In the genomic region with DNA sequence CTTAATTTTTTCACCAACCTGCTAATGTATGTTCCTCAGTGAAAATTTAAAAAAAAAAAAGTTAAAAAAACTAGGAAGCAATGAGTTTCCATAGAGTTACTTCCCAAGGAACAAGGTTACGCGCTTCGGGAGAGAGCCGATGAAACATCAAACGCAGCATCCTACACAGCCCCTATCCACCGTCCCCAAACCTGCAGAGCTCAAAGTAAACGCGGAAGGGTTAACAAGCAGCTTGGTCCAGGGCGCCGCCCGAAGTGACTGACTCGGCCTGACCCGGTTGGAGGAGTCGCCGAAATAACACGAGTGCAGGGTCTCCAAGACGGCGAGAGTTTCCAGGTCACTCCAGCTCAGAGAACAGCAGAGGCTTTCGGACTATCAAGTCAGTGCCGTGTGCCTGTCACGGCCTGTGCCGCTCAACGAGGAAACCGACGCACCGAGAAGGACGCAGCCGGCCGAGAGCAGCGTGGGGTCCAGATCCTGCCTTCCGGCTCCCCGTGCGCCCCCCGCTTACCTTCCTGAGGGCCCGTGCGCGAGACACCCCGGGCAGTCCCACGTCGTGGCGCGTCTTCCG, we compare ENCODE assay signal across 8 cellular contexts. TPM values are rescaled to one million over a fixed set of nuclear protein-coding genes. Genes with fewer than 3 reads are reported as not detected.
A peak's percentile ranks its signal among the peaks of the same experiment; 100 is the strongest.
DNase-seq lines count a peak whose midpoint lies in the region; ATAC-seq and TF ChIP-seq lines count a peak whose summit lies in the region.

No MANE protein-coding gene starts in this region.

- peaks cover 0 to 2% of the 10 kb centered on the region in 2 donors for H3K9me3 ChIP-seq in lung (ENCODE audit: control insufficient read depth in 2 of 2, insufficient read depth in 1 of 2, low read length in 1 of 2)
- H3K9me3 ChIP-seq in transverse colon, result no peaks in the 10 kb centered on the region

- ATAC-seq in GM18873 (IDR thresholded peaks at IDR 0.05; ENCODE audit: low FRiP score, unreplicated experiment), result peak; percentile 21
- ATAC-seq in HG03108 (IDR thresholded peaks at IDR 0.05; ENCODE audit: unreplicated experiment), result peak; percentile 23
- ATAC-seq in lung (ENCODE audit: insufficient read depth, low FRiP score), result peak; percentile 21

- peak overlapping the region; percentile 93 for H3K4me3 Mint-ChIP-seq in CD14-positive monocyte
- H3K4me3 Mint-ChIP-seq in dendritic cell treated with granulocyte-macrophage colony-stimulating factor and Interleukin-4, amounts not matched to agents 40 ng/mL and 50 ng/mL, for 4 days, result peak overlapping the region; percentile 93

- H3K27ac ChIP-seq in RWPE1, result peak overlapping the region; percentile 79
- H3K27ac ChIP-seq in lung (ENCODE audit: low read depth in 1 of 2, low read length in 1 of 2), result peak overlapping the region; percentile 88 to 92
- H3K27ac ChIP-seq in transverse colon, result peak overlapping the region; percentile 87 to 92 (median 89)

- no peak for TF ChIP-seq POLR2A in transverse colon (IDR thresholded peaks at IDR 0.05)

- H3K4me1 Mint-ChIP-seq in CD14-positive monocyte, result peaks cover 30% of the 10 kb centered on the region
- peaks cover 39% of the 10 kb centered on the region for H3K4me1 Mint-ChIP-seq in dendritic cell treated with granulocyte-macrophage colony-stimulating factor and Interleukin-4, amounts not matched to agents 40 ng/mL and 50 ng/mL, for 4 days (ENCODE audit: low read depth)

- H3K27me3 Mint-ChIP-seq in CD14-positive monocyte (ENCODE audit: low read depth in 3 of 3), result peaks cover 4 to 7% (median 5%) of the 10 kb centered on the region in 3 donors
- peaks cover 4% of the 10 kb centered on the region for H3K27me3 Mint-ChIP-seq in dendritic cell treated with granulocyte-macrophage colony-stimulating factor and Interleukin-4, amounts not matched to agents 40 ng/mL and 50 ng/mL, for 4 days

- CTCF ChIA-PET in RWPE1 (lab: Yijun Ruan, JAX), result interaction anchor here (1.3 kb wide), 1 partner anchor 75 kb away, joined by 6 read pairs; no protein-coding TSS in a partner anchor

- 0% methylated on average over 43 of the region's 43 CpGs for WGBS in lung, 2 donors
- 0% methylated on average over 5 to 43 of the region's 43 CpGs for whole genome bisulfite sequencing in transverse colon (ENCODE audit: low coverage in 1 of 2), 2 donors

- intact Hi-C loops in CD14-positive monocyte (cut with micrococcal nuclease) (loop anchor here (2.0 to 10.0 kb wide), 6 partner anchors 28 to 1108 kb away; a partner anchor contains a TSS), transverse colon (cut with DNase I; ENCODE audit: low total_unique reads) (no loop called here)
- intact Hi-C loops in dendritic cell treated with granulocyte-macrophage colony-stimulating factor and Interleukin-4, amounts not matched to agents 40 ng/mL and 50 ng/mL, for 4 days (cut with micrococcal nuclease), result loop anchor here (1.0 to 10.0 kb wide), 2 partner anchors 28 to 112 kb away; a partner anchor contains a TSS

- peak overlapping the region; percentile 86 to 97 (median 92) for H3K27ac Mint-ChIP-seq in CD14-positive monocyte
- H3K27ac Mint-ChIP-seq in dendritic cell treated with granulocyte-macrophage colony-stimulating factor and Interleukin-4, amounts not matched to agents 40 ng/mL and 50 ng/mL, for 4 days, result peak overlapping the region; percentile 94

- no peak for DNase-seq in CD14-positive monocyte (ENCODE audit: low spot score)
- no peak for DNase-seq in RWPE1 (ENCODE audit: low spot score)
- DNase-seq in lung (ENCODE audit: low spot score), result peak; percentile 39
- DNase-seq in transverse colon, result peak; percentile 40
- DNase-seq in epidermal melanocyte (ENCODE audit: insufficient read length, low spot score), result no peak

- H3K4me3 ChIP-seq in lung (peak overlapping the region; percentile 94), transverse colon (peak overlapping the region; percentile 34 to 94 (median 88))

- peaks cover 13 to 22% of the 10 kb centered on the region in 2 donors for H3K36me3 Mint-ChIP-seq in CD14-positive monocyte
- H3K36me3 Mint-ChIP-seq in dendritic cell treated with granulocyte-macrophage colony-stimulating factor and Interleukin-4, amounts not matched to agents 40 ng/mL and 50 ng/mL, for 4 days (ENCODE audit: low read depth), result peaks cover 34% of the 10 kb centered on the region

- in situ Hi-C loops in transverse colon (cut with MboI; ENCODE audit: low pct_ligation_motif_present in 1 of 4, low pct_unique_long_range_greater_than_20kb in 1 of 4, low sequenced_read_pairs in 3 of 4), result no loop called here

- no peak for TF ChIP-seq CTCF in CD14-positive monocyte (IDR thresholded peaks at IDR 0.05)
- TF ChIP-seq CTCF in RWPE1 (conservative IDR thresholded peaks at IDR 0.05; ENCODE audit: low read depth), result no peak
- no peak for TF ChIP-seq CTCF in lung (IDR thresholded peaks at IDR 0.05; ENCODE audit: control extremely low read depth, extremely low read depth)
- TF ChIP-seq CTCF in transverse colon (IDR thresholded peaks at IDR 0.05), result no peak

- H3K27me3 ChIP-seq in lung (ENCODE audit: control insufficient read depth, insufficient read depth), result no peaks in the 10 kb centered on the region
- no peaks in the 10 kb centered on the region for H3K27me3 ChIP-seq in transverse colon

- H3K36me3 ChIP-seq in lung (ENCODE audit: control insufficient read depth in 2 of 2, insufficient read depth in 2 of 2, low read length in 2 of 2), result peaks cover 2 to 6% of the 10 kb centered on the region in 2 donors
- H3K36me3 ChIP-seq in transverse colon, result peaks cover 0 to 3% (median 0%) of the 10 kb centered on the region in 4 donors

- H3K4me1 ChIP-seq in lung (ENCODE audit: control insufficient read depth in 2 of 2, insufficient read depth in 2 of 2, low read length in 2 of 2) (peaks cover 0 to 8% of the 10 kb centered on the region in 2 donors), transverse colon (peaks cover 3 to 26% (median 20%) of the 10 kb centered on the region in 4 donors)

- peaks cover 0 to 2% (median 0%) of the 10 kb centered on the region in 7 donors for H3K9me3 Mint-ChIP-seq in CD14-positive monocyte
- no peaks in the 10 kb centered on the region for H3K9me3 Mint-ChIP-seq in dendritic cell treated with granulocyte-macrophage colony-stimulating factor and Interleukin-4, amounts not matched to agents 40 ng/mL and 50 ng/mL, for 4 days

- TF ChIP-seq EP300 in transverse colon (IDR thresholded peaks at IDR 0.05; ENCODE audit: low read depth), result no peak

- POLR2A ChIA-PET in RWPE1 (lab: Yijun Ruan, JAX; ENCODE audit: low non-redundant PET), result no interaction called here

RNA-seq across cellular contexts. Expression of a gene that starts 0.5 kb away (rescaled TPM):
- polyA plus RNA-seq in CD14-positive monocyte (1 to 10 TPM; 3.9 to 4.3 TPM), lung (10 to 100 TPM; 18.9 to 20.4 TPM)
- total RNA-seq in lung (10 to 100 TPM; 13.3 to 25.4 TPM), transverse colon (10 to 100 TPM in 2 of 4 donors, 1 to 10 TPM in 2; 8.6 to 43.0 (median 12.8) TPM)

RNA-seq across cellular contexts. Expression of a gene that starts 0.7 kb away (rescaled TPM):
- 1 to 10 TPM; 1.1 to 1.2 TPM for polyA plus RNA-seq in CD14-positive monocyte
- total RNA-seq in lung, result 1 to 10 TPM; 4.6 to 6.7 TPM
- polyA plus RNA-seq in lung, result 1 to 10 TPM; 1.8 to 1.9 TPM
- total RNA-seq in transverse colon, result 1 to 10 TPM; 2.5 to 7.9 (median 4.1) TPM

Comparison
In these comparisons a context has a peak if more than half of its experiments do, and no peak if none do; other contexts are left out.
1. DNase-seq: peak in lung (single experiment) and transverse colon (single experiment); none in CD14-positive monocyte (single experiment), RWPE1 (single experiment) and epidermal melanocyte (single experiment).
2. Peak in every context shown above with its lines, with median percentiles within 50 percentile points of each other: ATAC-seq and H3K27ac ChIP-seq.